ENCODE assay signal across 3 cellular contexts in the genomic region with DNA sequence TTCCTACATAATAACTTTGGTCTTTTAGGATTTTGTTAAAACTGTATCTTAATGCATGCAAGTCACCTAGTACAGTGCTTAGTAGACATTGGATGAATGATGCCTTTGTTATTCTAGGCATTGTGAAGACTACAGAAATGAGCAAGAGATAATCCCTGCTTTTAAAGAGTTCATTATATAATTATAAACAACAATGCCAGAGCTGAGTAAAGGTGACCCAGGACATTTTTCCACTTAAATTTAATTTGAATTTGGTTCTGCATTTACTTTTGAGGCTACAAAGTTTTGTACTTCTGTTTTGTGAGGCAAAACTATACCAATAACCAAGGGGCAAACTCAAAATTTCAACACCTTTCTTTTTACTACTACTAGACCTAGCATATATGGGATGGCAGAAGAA.
"Had no signal": no experiment of that assay in that cellular context is flagged by ENCODE, and none has a peak within 500 bp of the region (broad histone marks: within the 10 kb centered on the region; RNA-seq: fewer than 3 reads in every experiment).

No MANE protein-coding gene starts in this region.

- ATAC-seq: GM12878 had no signal

- H3K4me3 ChIP-seq: GM12878 had no signal

- DNase-seq: GDM1, GF-D8 had no signal
